In the genomic region with DNA sequence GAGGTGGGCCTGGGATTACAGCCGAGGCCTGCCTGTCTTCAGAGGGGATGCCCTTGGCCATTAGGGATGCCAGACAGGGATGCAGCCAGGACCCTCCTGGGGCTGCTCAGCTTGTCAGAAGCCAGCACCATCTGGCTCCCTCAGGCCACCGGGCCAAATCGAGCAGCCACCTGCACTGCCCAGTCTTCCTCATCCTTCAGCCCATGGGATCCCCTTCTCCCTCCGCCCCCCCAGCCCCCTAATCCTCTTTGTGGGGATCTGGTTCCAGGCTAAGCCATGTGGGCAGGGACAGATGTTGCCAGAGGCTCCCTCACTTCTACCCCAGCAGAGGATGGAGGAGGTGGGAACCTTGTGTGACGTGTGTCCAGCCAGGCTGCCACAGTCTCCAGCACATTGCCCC, we compare ENCODE assay signal across 2 cellular contexts.
TF ChIP-seq lines count a peak whose summit lies in the region.

No MANE protein-coding gene starts in this region.

TF ChIP-seq in SK-N-SH, 30 proteins besides CTCF, POLR2A, EP300 and RAD21 (continued from another document):
- no peak for TF ChIP-seq CHD2 (IDR thresholded peaks at IDR 0.05; ENCODE audit: low read length, partially characterized antibody)
- TF ChIP-seq TAF1 (IDR thresholded peaks at IDR 0.05; ENCODE audit: borderline replicate concordance, low read depth, low read length) = no peak
- no peak for TF ChIP-seq ELF1 (IDR thresholded peaks at IDR 0.05)
- no peak for TF ChIP-seq GATA2 (CRISPR knock-in tag; IDR thresholded peaks at IDR 0.05)
- TF ChIP-seq, protein P1, sequence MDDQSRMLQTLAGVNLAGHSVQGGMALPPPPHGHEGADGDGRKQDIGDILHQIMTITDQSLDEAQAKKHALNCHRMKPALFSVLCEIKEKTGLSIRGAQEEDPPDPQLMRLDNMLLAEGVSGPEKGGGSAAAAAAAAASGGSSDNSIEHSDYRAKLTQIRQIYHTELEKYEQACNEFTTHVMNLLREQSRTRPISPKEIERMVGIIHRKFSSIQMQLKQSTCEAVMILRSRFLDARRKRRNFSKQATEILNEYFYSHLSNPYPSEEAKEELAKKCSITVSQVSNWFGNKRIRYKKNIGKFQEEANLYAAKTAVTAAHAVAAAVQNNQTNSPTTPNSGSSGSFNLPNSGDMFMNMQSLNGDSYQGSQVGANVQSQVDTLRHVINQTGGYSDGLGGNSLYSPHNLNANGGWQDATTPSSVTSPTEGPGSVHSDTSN (IDR thresholded peaks at IDR 0.05) = no peak
- TF ChIP-seq RFX5 (IDR thresholded peaks at IDR 0.05; ENCODE audit: low read length) = no peak
- no peak for TF ChIP-seq POLR2AphosphoS5 (IDR thresholded peaks at IDR 0.05; ENCODE audit: low read depth, low read length)
- no peak for TF ChIP-seq SMC3 (IDR thresholded peaks at IDR 0.05; ENCODE audit: low read depth, low read length)
- no peak for TF ChIP-seq RCOR1 (IDR thresholded peaks at IDR 0.05; ENCODE audit: low read length)
- TF ChIP-seq, protein P2, sequence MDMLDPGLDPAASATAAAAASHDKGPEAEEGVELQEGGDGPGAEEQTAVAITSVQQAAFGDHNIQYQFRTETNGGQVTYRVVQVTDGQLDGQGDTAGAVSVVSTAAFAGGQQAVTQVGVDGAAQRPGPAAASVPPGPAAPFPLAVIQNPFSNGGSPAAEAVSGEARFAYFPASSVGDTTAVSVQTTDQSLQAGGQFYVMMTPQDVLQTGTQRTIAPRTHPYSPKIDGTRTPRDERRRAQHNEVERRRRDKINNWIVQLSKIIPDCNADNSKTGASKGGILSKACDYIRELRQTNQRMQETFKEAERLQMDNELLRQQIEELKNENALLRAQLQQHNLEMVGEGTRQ (IDR thresholded peaks at IDR 0.05; ENCODE audit: borderline replicate concordance, low read depth, low read length) = no peak
- TF ChIP-seq, protein P3, sequence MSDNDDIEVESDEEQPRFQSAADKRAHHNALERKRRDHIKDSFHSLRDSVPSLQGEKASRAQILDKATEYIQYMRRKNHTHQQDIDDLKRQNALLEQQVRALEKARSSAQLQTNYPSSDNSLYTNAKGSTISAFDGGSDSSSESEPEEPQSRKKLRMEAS (IDR thresholded peaks at IDR 0.05; ENCODE audit: low read depth) = no peak

TF ChIP-seq in SK-N-SH treated with all-trans-retinoic acid at 6 μM for 48 hours, 23 proteins besides CTCF, POLR2A, EP300 and RAD21 (continued from another document):
- TF ChIP-seq ZFP3 (CRISPR knock-in tag; IDR thresholded peaks at IDR 0.05) (no peak), ZFP30 (CRISPR knock-in tag; IDR thresholded peaks at IDR 0.05) (no peak), ZNF8 (CRISPR knock-in tag; IDR thresholded peaks at IDR 0.05) (no peak), GLIS3 (CRISPR knock-in tag; IDR thresholded peaks at IDR 0.05) (no peak), PPARA (CRISPR knock-in tag; IDR thresholded peaks at IDR 0.05; ENCODE audit: borderline replicate concordance) (no peak), TCF4 (CRISPR knock-in tag; IDR thresholded peaks at IDR 0.05; ENCODE audit: borderline replicate concordance) (no peak), ZNF70 (CRISPR knock-in tag; IDR thresholded peaks at IDR 0.05) (no peak), ZNF565 (CRISPR knock-in tag; conservative IDR thresholded peaks at IDR 0.05; ENCODE audit: low read depth) (no peak), OSR1 (CRISPR knock-in tag; IDR thresholded peaks at IDR 0.05) (no peak), ESRRG (CRISPR knock-in tag; IDR thresholded peaks at IDR 0.05) (no peak), ARNTL (CRISPR knock-in tag; IDR thresholded peaks at IDR 0.05; ENCODE audit: borderline replicate concordance, low read depth) (no peak), TOX (CRISPR knock-in tag; IDR thresholded peaks at IDR 0.05; ENCODE audit: borderline replicate concordance) (no peak), CSDC2 (CRISPR knock-in tag; IDR thresholded peaks at IDR 0.05) (no peak), ZC3H10 (CRISPR knock-in tag; IDR thresholded peaks at IDR 0.05) (no peak)
- TF ChIP-seq, protein P4, sequence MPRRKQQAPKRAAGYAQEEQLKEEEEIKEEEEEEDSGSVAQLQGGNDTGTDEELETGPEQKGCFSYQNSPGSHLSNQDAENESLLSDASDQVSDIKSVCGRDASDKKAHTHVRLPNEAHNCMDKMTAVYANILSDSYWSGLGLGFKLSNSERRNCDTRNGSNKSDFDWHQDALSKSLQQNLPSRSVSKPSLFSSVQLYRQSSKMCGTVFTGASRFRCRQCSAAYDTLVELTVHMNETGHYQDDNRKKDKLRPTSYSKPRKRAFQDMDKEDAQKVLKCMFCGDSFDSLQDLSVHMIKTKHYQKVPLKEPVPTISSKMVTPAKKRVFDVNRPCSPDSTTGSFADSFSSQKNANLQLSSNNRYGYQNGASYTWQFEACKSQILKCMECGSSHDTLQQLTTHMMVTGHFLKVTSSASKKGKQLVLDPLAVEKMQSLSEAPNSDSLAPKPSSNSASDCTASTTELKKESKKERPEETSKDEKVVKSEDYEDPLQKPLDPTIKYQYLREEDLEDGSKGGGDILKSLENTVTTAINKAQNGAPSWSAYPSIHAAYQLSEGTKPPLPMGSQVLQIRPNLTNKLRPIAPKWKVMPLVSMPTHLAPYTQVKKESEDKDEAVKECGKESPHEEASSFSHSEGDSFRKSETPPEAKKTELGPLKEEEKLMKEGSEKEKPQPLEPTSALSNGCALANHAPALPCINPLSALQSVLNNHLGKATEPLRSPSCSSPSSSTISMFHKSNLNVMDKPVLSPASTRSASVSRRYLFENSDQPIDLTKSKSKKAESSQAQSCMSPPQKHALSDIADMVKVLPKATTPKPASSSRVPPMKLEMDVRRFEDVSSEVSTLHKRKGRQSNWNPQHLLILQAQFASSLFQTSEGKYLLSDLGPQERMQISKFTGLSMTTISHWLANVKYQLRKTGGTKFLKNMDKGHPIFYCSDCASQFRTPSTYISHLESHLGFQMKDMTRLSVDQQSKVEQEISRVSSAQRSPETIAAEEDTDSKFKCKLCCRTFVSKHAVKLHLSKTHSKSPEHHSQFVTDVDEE (CRISPR knock-in tag; IDR thresholded peaks at IDR 0.05) = no peak
- TF ChIP-seq, protein P5, sequence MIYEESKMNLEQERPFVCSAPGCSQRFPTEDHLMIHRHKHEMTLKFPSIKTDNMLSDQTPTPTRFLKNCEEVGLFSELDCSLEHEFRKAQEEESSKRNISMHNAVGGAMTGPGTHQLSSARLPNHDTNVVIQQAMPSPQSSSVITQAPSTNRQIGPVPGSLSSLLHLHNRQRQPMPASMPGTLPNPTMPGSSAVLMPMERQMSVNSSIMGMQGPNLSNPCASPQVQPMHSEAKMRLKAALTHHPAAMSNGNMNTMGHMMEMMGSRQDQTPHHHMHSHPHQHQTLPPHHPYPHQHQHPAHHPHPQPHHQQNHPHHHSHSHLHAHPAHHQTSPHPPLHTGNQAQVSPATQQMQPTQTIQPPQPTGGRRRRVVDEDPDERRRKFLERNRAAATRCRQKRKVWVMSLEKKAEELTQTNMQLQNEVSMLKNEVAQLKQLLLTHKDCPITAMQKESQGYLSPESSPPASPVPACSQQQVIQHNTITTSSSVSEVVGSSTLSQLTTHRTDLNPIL (CRISPR knock-in tag; IDR thresholded peaks at IDR 0.05; ENCODE audit: low read depth) = no peak
- TF ChIP-seq, protein P6, sequence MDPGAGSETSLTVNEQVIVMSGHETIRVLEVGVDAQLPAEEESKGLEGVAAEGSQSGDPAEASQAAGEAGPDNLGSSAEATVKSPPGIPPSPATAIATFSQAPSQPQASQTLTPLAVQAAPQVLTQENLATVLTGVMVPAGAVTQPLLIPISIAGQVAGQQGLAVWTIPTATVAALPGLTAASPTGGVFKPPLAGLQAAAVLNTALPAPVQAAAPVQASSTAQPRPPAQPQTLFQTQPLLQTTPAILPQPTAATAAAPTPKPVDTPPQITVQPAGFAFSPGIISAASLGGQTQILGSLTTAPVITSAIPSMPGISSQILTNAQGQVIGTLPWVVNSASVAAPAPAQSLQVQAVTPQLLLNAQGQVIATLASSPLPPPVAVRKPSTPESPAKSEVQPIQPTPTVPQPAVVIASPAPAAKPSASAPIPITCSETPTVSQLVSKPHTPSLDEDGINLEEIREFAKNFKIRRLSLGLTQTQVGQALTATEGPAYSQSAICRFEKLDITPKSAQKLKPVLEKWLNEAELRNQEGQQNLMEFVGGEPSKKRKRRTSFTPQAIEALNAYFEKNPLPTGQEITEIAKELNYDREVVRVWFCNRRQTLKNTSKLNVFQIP (CRISPR knock-in tag; IDR thresholded peaks at IDR 0.05; ENCODE audit: borderline replicate concordance, low read depth) = no peak
TF ChIP-seq in SK-N-SH treated with all-trans-retinoic acid at 6 μM for 48 hours: peak in this region for 0.
